In the genomic region with DNA sequence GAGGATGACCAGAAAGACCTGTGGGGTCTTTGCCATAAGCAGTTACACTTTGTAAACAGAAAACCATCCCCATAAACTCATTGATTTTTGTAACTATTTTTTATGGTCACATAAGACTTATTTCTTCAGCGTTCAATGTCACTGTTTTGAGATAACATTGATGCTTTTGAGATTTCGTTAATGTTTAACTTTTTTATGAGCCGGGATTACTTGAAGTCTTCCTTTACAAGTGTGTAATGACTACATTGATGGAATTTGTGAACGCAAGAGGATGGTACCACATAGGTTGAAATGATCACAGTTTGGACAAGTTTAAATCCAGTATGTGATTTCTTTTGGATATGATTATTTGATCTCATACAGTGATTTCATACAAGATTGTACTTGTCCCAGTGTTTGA, we compare ENCODE assay signal across 8 cellular contexts. TPM values are rescaled to one million over a fixed set of nuclear protein-coding genes. Genes with fewer than 3 reads are reported as not detected.
DNase-seq lines count a peak whose midpoint lies in the region; ATAC-seq, FAIRE-seq and TF ChIP-seq lines count a peak whose summit lies in the region.

No MANE protein-coding gene starts in this region.

- peaks cover 33% of the 10 kb centered on the region for H3K36me3 Mint-ChIP-seq in activated CD4-positive, alpha-beta T cell treated with anti-CD3 and anti-CD28 coated beads, Interleukin-2, amount 10 ng/mL, durations not matched to agents 24 days and 14 days (ENCODE audit: low read depth)
- peaks cover 19% of the 10 kb centered on the region for H3K36me3 Mint-ChIP-seq in activated CD8-positive, alpha-beta T cell treated with anti-CD3 and anti-CD28 coated beads, Interleukin-2, amount 10 ng/mL, durations not matched to agents 7 days and 5 days (ENCODE audit: low read depth)

- H3K4me1 Mint-ChIP-seq in activated CD4-positive, alpha-beta T cell treated with anti-CD3 and anti-CD28 coated beads, Interleukin-2, amount 10 ng/mL, durations not matched to agents 24 days and 14 days = peaks cover 46% of the 10 kb centered on the region
- H3K4me1 Mint-ChIP-seq in activated CD8-positive, alpha-beta T cell treated with anti-CD3 and anti-CD28 coated beads, Interleukin-2, amount 10 ng/mL, durations not matched to agents 7 days and 5 days (ENCODE audit: low read depth) = peaks cover 42% of the 10 kb centered on the region

- H3K9me3 ChIP-seq in kidney (ENCODE audit: control insufficient read depth in 1 of 2, low read length in 2 of 2) (no peaks in the 10 kb centered on the region), subcutaneous abdominal adipose tissue (ENCODE audit: control insufficient read depth in 5 of 5, low read length in 5 of 5) (no peaks in the 10 kb centered on the region)

- H3K4me1 ChIP-seq in kidney (ENCODE audit: control insufficient read depth in 1 of 2, insufficient read depth in 1 of 2, low read depth in 1 of 2, low read length in 2 of 2) (peaks cover 5 to 8% of the 10 kb centered on the region in 2 donors), subcutaneous abdominal adipose tissue (ENCODE audit: control insufficient read depth in 5 of 5, insufficient read depth in 5 of 5, low read length in 5 of 5) (peaks cover 2 to 34% (median 21%) of the 10 kb centered on the region in 5 donors)

- peak overlapping the region in 1 of 2 donors; percentile 67 for H3K9ac ChIP-seq in kidney (ENCODE audit: low read length in 2 of 2)
- no peak overlapping the region for H3K9ac ChIP-seq in subcutaneous abdominal adipose tissue (ENCODE audit: low read length in 5 of 5)

- no peaks in the 10 kb centered on the region for H3K36me3 ChIP-seq in kidney (ENCODE audit: control insufficient read depth in 1 of 2, insufficient read depth in 2 of 2, low read length in 2 of 2)
- H3K36me3 ChIP-seq in subcutaneous abdominal adipose tissue (ENCODE audit: control insufficient read depth in 5 of 5, insufficient read depth in 5 of 5, low read length in 5 of 5) = no peaks in the 10 kb centered on the region

- peak overlapping the region; percentile 92 for H3K4me3 Mint-ChIP-seq in activated CD4-positive, alpha-beta T cell treated with anti-CD3 and anti-CD28 coated beads, Interleukin-2, amount 10 ng/mL, durations not matched to agents 24 days and 14 days
- H3K4me3 Mint-ChIP-seq in activated CD8-positive, alpha-beta T cell treated with anti-CD3 and anti-CD28 coated beads, Interleukin-2, amount 10 ng/mL, durations not matched to agents 7 days and 5 days = peak overlapping the region; percentile 80

- intact Hi-C loops in activated CD4-positive, alpha-beta T cell treated with anti-CD3 and anti-CD28 coated beads, Interleukin-2, amount 10 ng/mL, durations not matched to agents 24 days and 14 days (cut with micrococcal nuclease) = loop anchor here (2.0 to 10.0 kb wide), 3 partner anchors 115 to 521 kb away; no protein-coding TSS in a partner anchor
- intact Hi-C loops in kidney (cut with DNase I) = no loop called here

- H3K27me3 ChIP-seq in subcutaneous abdominal adipose tissue (ENCODE audit: control insufficient read depth in 5 of 5, insufficient read depth in 4 of 5, low read length in 5 of 5) = no peaks in the 10 kb centered on the region

- H3K27ac ChIP-seq in kidney (ENCODE audit: low read depth in 2 of 2, low read length in 2 of 2) = no peak overlapping the region
- no peak overlapping the region for H3K27ac ChIP-seq in subcutaneous abdominal adipose tissue (ENCODE audit: low read depth, low read length)

- POLR2A ChIA-PET in activated CD8-positive, alpha-beta T cell treated with anti-CD3 and anti-CD28 coated beads, Interleukin-2, amount 10 ng/mL, durations not matched to agents 7 days and 5 days (lab: Charles Lee) = no interaction called here

- no peaks in the 10 kb centered on the region for H3K27me3 Mint-ChIP-seq in activated CD4-positive, alpha-beta T cell treated with anti-CD3 and anti-CD28 coated beads, Interleukin-2, amount 10 ng/mL, durations not matched to agents 24 days and 14 days
- H3K27me3 Mint-ChIP-seq in activated CD8-positive, alpha-beta T cell treated with anti-CD3 and anti-CD28 coated beads, Interleukin-2, amount 10 ng/mL, durations not matched to agents 7 days and 5 days (ENCODE audit: low read depth) = no peaks in the 10 kb centered on the region

- no peaks in the 10 kb centered on the region for H3K9me3 Mint-ChIP-seq in activated CD4-positive, alpha-beta T cell treated with anti-CD3 and anti-CD28 coated beads, Interleukin-2, amount 10 ng/mL, durations not matched to agents 24 days and 14 days
- no peaks in the 10 kb centered on the region for H3K9me3 Mint-ChIP-seq in activated CD8-positive, alpha-beta T cell treated with anti-CD3 and anti-CD28 coated beads, Interleukin-2, amount 10 ng/mL, durations not matched to agents 7 days and 5 days (ENCODE audit: insufficient read depth)

- no peak for ATAC-seq in activated CD8-positive, alpha-beta T cell treated with anti-CD3 and anti-CD28 coated beads, Interleukin-2, amount 10 ng/mL, durations not matched to agents 7 days and 5 days
- ATAC-seq in GM19324 (IDR thresholded peaks at IDR 0.05; ENCODE audit: low FRiP score, unreplicated experiment) = no peak

- FAIRE-seq in kidney (lab: Jason Lieb, UNC) = no peak

- DNase-seq in activated CD4-positive, alpha-beta T cell treated with anti-CD3 and anti-CD28 coated beads, Interleukin-2, amount 10 ng/mL, durations not matched to agents 24 days and 14 days = no peak
- DNase-seq in activated CD4-positive, alpha-beta T cell treated with anti-CD3 and anti-CD28 coated beads for 1 hour = no peak
- DNase-seq in activated CD8-positive, alpha-beta T cell treated with anti-CD3 and anti-CD28 coated beads, Interleukin-2, amount 10 ng/mL, durations not matched to agents 7 days and 5 days = no peak
- DNase-seq in kidney (no peak), NCI-H446 treated with DMSO at 0.1 percent for 48 hours (lab: John Stamatoyannopoulos, UW) (no peak), ureter (ENCODE audit: low spot score) (no peak)

- CTCF ChIA-PET in activated CD8-positive, alpha-beta T cell treated with anti-CD3 and anti-CD28 coated beads, Interleukin-2, amount 10 ng/mL, durations not matched to agents 7 days and 5 days (lab: Charles Lee) = interaction anchor here (1.7 to 2.0 kb wide), 2 partner anchors 11 to 15 kb away, joined by 3 to 6 read pairs; no protein-coding TSS in a partner anchor

- TF ChIP-seq CTCF in kidney (IDR thresholded peaks at IDR 0.05; ENCODE audit: borderline replicate concordance, extremely low read depth, insufficient read depth) = no peak

- H3K4me3 ChIP-seq in kidney (ENCODE audit: low read length in 2 of 2) (peak overlapping the region; percentile 51 to 82), subcutaneous abdominal adipose tissue (ENCODE audit: low read depth in 1 of 5, low read length in 5 of 5) (peak overlapping the region in 3 of 5 donors; percentile 74 to 92 (median 87))

- H3K27ac Mint-ChIP-seq in activated CD4-positive, alpha-beta T cell treated with anti-CD3 and anti-CD28 coated beads, Interleukin-2, amount 10 ng/mL, durations not matched to agents 24 days and 14 days = no peak overlapping the region
- no peak overlapping the region for H3K27ac Mint-ChIP-seq in activated CD8-positive, alpha-beta T cell treated with anti-CD3 and anti-CD28 coated beads, Interleukin-2, amount 10 ng/mL, durations not matched to agents 7 days and 5 days

RNA-seq across cellular contexts. Expression of a gene that starts 1.8 kb away (rescaled TPM):
- total RNA-seq in activated CD4-positive, alpha-beta T cell treated with anti-CD3 and anti-CD28 coated beads, Interleukin-2, amount 10 ng/mL, durations not matched to agents 24 days and 14 days = 24.4 and 24.5 TPM in 2 replicates
- total RNA-seq in activated CD8-positive, alpha-beta T cell treated with anti-CD3 and anti-CD28 coated beads, Interleukin-2, amount 10 ng/mL, durations not matched to agents 7 days and 5 days = 10 to 100 TPM; 13.4 to 17.0 TPM
- total RNA-seq in kidney (21.0 TPM), ureter (42.8 TPM)
- 3.8 TPM for polyA plus RNA-seq in kidney (ENCODE audit: insufficient read depth, low read depth, low replicate concordance)
